In genomic region chr7:147240468-147240867, GRCh38 we compare ENCODE assay signal across 26 cellular contexts.
"Had no signal": no experiment of that assay in that cellular context is flagged by ENCODE, and none has a peak within 500 bp of the region (broad histone marks: within the 10 kb centered on the region; RNA-seq: fewer than 3 reads in every experiment).

No MANE protein-coding gene starts in this region.

- H3K27ac ChIP-seq: ascending aorta, cardiac muscle cell, colonic mucosa, KMS-11, SJCRH30, SK-N-MC had no signal

- ATAC-seq: activated CD4-positive, alpha-beta T cell treated with anti-CD3 and anti-CD28 coated beads for 36 hours; activated CD4-positive, CD25-positive, alpha-beta regulatory T cell treated with anti-CD3 and anti-CD28 coated beads, Interleukin-2, amount 50 U/mL, for 24 hours; activated CD8-positive, alpha-beta T cell treated with anti-CD3 and anti-CD28 coated beads, Interleukin-2, amount 10 ng/mL, durations not matched to agents 7 days and 5 days had no signal

- DNase-seq: activated CD4-positive, alpha-beta T cell treated with anti-CD3 and anti-CD28 coated beads for 36 hours; activated CD4-positive, alpha-beta T cell treated with anti-CD3 and anti-CD28 coated beads, Interleukin-2, amount 10 ng/mL, durations not matched to agents 7 days and 5 days; activated CD4-positive, alpha-beta T cell treated with anti-CD3 and anti-CD28 coated beads, Interleukin-2, amount 50 U/mL, for 48 hours; activated CD8-positive, alpha-beta T cell treated with anti-CD3 and anti-CD28 coated beads, Interleukin-2, amount 10 ng/mL, durations not matched to agents 7 days and 5 days; activated gamma-delta T cell; activated naive CD4-positive, alpha-beta T cell treated with Interleukin-2 at 50 U/mL for 16 hours; activated naive CD8-positive, alpha-beta T cell treated with anti-CD3 and anti-CD28 coated beads, Interleukin-2, amount 10 ng/mL, durations not matched to agents 7 days and 5 days; activated T-cell treated with anti-CD3 and anti-CD28 coated beads, Interleukin-2, amount 50 U/mL, for 24 hours; amygdala; colonic mucosa; NCI-H1092 treated with DMSO at 0.1 percent for 48 hours; NCI-H1436; NCI-H187; NCI-H2171 treated with DMSO at 0.1 percent for 48 hours; NCI-H226; NCI-H446 treated with DMSO at 0.1 percent for 48 hours; NCI-H524; NCI-H82; NK-92 treated with Interleukin-12 subunit alpha and Interleukin-12 subunit beta, amount 100 ng/mL, for 24 hours; SHP77; SJCRH30 had no signal
